ENCODE assay signal across 9 cellular contexts in genomic region chr15:85583404-85584390, GRCh38.
DNase-seq lines count a peak whose midpoint lies in the region; ATAC-seq and TF ChIP-seq lines count a peak whose summit lies in the region.
"Had no signal": no experiment of that assay in that cellular context is flagged by ENCODE, and none has a peak within 500 bp of the region (broad histone marks: within the 10 kb centered on the region; RNA-seq: fewer than 3 reads in every experiment).

No MANE protein-coding gene starts in this region.

- H3K4me3 Mint-ChIP-seq in naive thymus-derived CD8-positive, alpha-beta T cell: peak overlapping the region; percentile 80 to 93 (median 84)

- peaks cover 77% of the 10 kb centered on the region for H3K79me2 ChIP-seq in OCI-LY3 (ENCODE audit: low read length)

- peak overlapping the region; percentile 90 to 98 (median 96) for H3K27ac Mint-ChIP-seq in naive thymus-derived CD8-positive, alpha-beta T cell

- H3K36me3 ChIP-seq in OCI-LY3 (replicated peaks; ENCODE audit: low read depth, low read length) (peaks cover 16% of the 10 kb centered on the region), colonic mucosa (no peaks in the 10 kb centered on the region)

- intact Hi-C loops in colonic mucosa (cut with DNase I): no loop called here

- H3K9ac ChIP-seq in OCI-LY3 (ENCODE audit: low read length): peak overlapping the region; percentile 76
- H3K9ac ChIP-seq in colonic mucosa (ENCODE audit: low read depth in 2 of 2, low read length in 2 of 2): peak overlapping the region; percentile 13 to 93

- H3K4me1 ChIP-seq in OCI-LY3 (ENCODE audit: low read length) (peaks cover 79% of the 10 kb centered on the region), colonic mucosa (peaks cover 22% of the 10 kb centered on the region)

- peak; percentile 74 for DNase-seq in NK-92 treated with Interleukin-12 subunit alpha and Interleukin-12 subunit beta, amount 100 ng/mL, for 24 hours (lab: John Stamatoyannopoulos, UW)
- no peak for DNase-seq in NK-92 (lab: John Stamatoyannopoulos, UW; ENCODE audit: unreplicated experiment)
- DNase-seq in colonic mucosa: peak; percentile 56
- peak in 1 of 10 donors; percentile 5 for DNase-seq in naive thymus-derived CD8-positive, alpha-beta T cell
- DNase-seq in NCI-H345 (lab: John Stamatoyannopoulos, UW): no peak
- DNase-seq in mesenteric fat pad (ENCODE audit: low spot score): no peak

- peak overlapping the region; percentile 83 for H3K4me2 ChIP-seq in OCI-LY3 (ENCODE audit: low read length)

- POLR2A ChIA-PET in naive thymus-derived CD8-positive, alpha-beta T cell (lab: Charles Lee): interaction anchor here (0.7 to 2.4 kb wide), 4 partner anchors 20 to 173 kb away, joined by 3 to 11 read pairs (median 4); no protein-coding TSS in a partner anchor

- H3K9me3 Mint-ChIP-seq in naive thymus-derived CD8-positive, alpha-beta T cell: no peaks in the 10 kb centered on the region

- H3K9me3 ChIP-seq in OCI-LY3 (ENCODE audit: insufficient read depth, low read length) (no peaks in the 10 kb centered on the region), colonic mucosa (no peaks in the 10 kb centered on the region)

- peaks cover 0 to 77% (median 14%) of the 10 kb centered on the region in 3 donors for H3K36me3 Mint-ChIP-seq in naive thymus-derived CD8-positive, alpha-beta T cell

- peak; percentile 51 for ATAC-seq in HG02798 (IDR thresholded peaks at IDR 0.05; ENCODE audit: poor library complexity, unreplicated experiment)
- ATAC-seq in naive thymus-derived CD8-positive, alpha-beta T cell: no peak

- H3K27me3 ChIP-seq in OCI-LY3 (ENCODE audit: low read depth, low read length): no peaks in the 10 kb centered on the region
- H3K27me3 ChIP-seq in colonic mucosa: no peaks in the 10 kb centered on the region

- H3K27ac ChIP-seq in OCI-LY3 (ENCODE audit: low read length) (peak overlapping the region; percentile 92), colonic mucosa (peak overlapping the region; percentile 91)
- H3K27ac ChIP-seq: C4-2B had no signal

- peaks cover 18% of the 10 kb centered on the region for H4K20me1 ChIP-seq in OCI-LY3 (ENCODE audit: insufficient read depth, low read length)

- no peak overlapping the region for H2AFZ ChIP-seq in OCI-LY3 (ENCODE audit: low read depth, low read length)

- peaks cover 50 to 87% (median 67%) of the 10 kb centered on the region in 4 donors for H3K4me1 Mint-ChIP-seq in naive thymus-derived CD8-positive, alpha-beta T cell

- H3K27me3 Mint-ChIP-seq in naive thymus-derived CD8-positive, alpha-beta T cell: no peaks in the 10 kb centered on the region

- TF ChIP-seq CTCF in OCI-LY3 (IDR thresholded peaks at IDR 0.05; ENCODE audit: low read depth, low read length): no peak
- TF ChIP-seq CTCF in colonic mucosa (IDR thresholded peaks at IDR 0.05): no peak

- peak overlapping the region; percentile 81 for H3K4me3 ChIP-seq in OCI-LY3 (ENCODE audit: low read length)
- peak overlapping the region; percentile 22 for H3K4me3 ChIP-seq in colonic mucosa

Comparison
In these comparisons a context has a peak if more than half of its experiments do, and no peak if none do; other contexts are left out.
1. DNase-seq: peak in NK-92 treated with Interleukin-12 subunit alpha and Interleukin-12 subunit beta, amount 100 ng/mL, for 24 hours (single experiment) and colonic mucosa (single experiment); none in NK-92 (single experiment), NCI-H345 (single experiment) and mesenteric fat pad (single experiment).